In the genomic region with DNA sequence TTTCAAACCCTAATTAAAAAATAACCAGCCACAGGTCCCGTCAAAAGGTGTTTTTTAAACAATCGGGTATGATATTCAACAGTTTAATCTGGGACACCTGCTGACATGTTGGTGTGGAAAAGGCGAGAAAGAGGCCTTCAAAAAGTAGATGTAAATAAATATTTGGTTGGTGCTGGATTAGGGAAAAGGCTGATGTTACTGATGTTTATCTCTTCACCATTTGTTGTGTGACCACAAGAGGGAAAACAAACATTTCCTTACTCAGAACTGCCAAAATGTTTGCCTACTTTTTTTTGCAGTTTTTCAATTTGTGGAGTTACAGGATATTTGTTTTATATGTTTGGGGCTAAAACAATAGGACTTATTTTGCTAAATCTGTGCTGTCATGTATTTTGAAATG, we compare ENCODE assay signal across 9 cellular contexts. TPM values are rescaled to one million over a fixed set of nuclear protein-coding genes. Genes with fewer than 3 reads are reported as not detected.
DNase-seq lines count a peak whose midpoint lies in the region; ATAC-seq, FAIRE-seq and TF ChIP-seq lines count a peak whose summit lies in the region.
"Had no signal": no experiment of that assay in that cellular context is flagged by ENCODE, and none has a peak within 500 bp of the region (broad histone marks: within the 10 kb centered on the region; RNA-seq: fewer than 3 reads in every experiment).

No MANE protein-coding gene starts in this region.

- TF ChIP-seq POLR2A in H1 (IDR thresholded peaks at IDR 0.05; ENCODE audit: control extremely low read depth in 1 of 2, low read depth in 2 of 2, low read length in 2 of 2): no peak

- no peak overlapping the region for H3K18ac ChIP-seq in H1 (ENCODE audit: extremely low read depth, low read length)

- peaks cover 5 to 16% (median 9%) of the 10 kb centered on the region in 4 donors for H3K4me1 Mint-ChIP-seq in naive thymus-derived CD8-positive, alpha-beta T cell

- peak overlapping the region; percentile 65 to 70 for H3K4me2 ChIP-seq in H1 (ENCODE audit: insufficient read depth in 1 of 2, low read depth in 2 of 2, low read length in 2 of 2)

- no peak overlapping the region for H2AK5ac ChIP-seq in H1 (ENCODE audit: low read depth, low read length)

- no peak overlapping the region for H3K56ac ChIP-seq in H1 (replicated peaks; ENCODE audit: insufficient read length, low read depth, low read length)

- H3K79me1 ChIP-seq in H1 (ENCODE audit: low read depth, low read length): no peaks in the 10 kb centered on the region; the same call in 1 of the 2 replicates

- H3K27me3 ChIP-seq in ACC112 (ENCODE audit: insufficient read depth, low read length): no peaks in the 10 kb centered on the region
- no peaks in the 10 kb centered on the region for H3K27me3 ChIP-seq in H1 (replicated peaks in 1 of 4; ENCODE audit: control insufficient read depth in 3 of 4, extremely low read depth in 1 of 4, insufficient read depth in 3 of 4, low read length in 3 of 4)

- H3K4me3 ChIP-seq in ACC112 (ENCODE audit: low read depth, low read length): peak overlapping the region; percentile 93
- H3K4me3 ChIP-seq in H1 (ENCODE audit: extremely low read depth in 1 of 4, insufficient read depth in 2 of 4, low read depth in 3 of 4, low read length in 4 of 4): peak overlapping the region; percentile 72 to 99 (median 84)

- H3K36me3 ChIP-seq in ACC112 (ENCODE audit: insufficient read depth, low read length) (no peaks in the 10 kb centered on the region), H1 (ENCODE audit: control insufficient read depth in 2 of 4, insufficient read depth in 4 of 4, low read length in 3 of 4) (no peaks in the 10 kb centered on the region)

- ATAC-seq in naive thymus-derived CD8-positive, alpha-beta T cell: no peak
- ATAC-seq in GM18867 (IDR thresholded peaks at IDR 0.05; ENCODE audit: unreplicated experiment) (no peak), GM19324 (IDR thresholded peaks at IDR 0.05; ENCODE audit: low FRiP score, unreplicated experiment) (no peak)

- no peak for FAIRE-seq in H1 (lab: Jason Lieb, UNC)

- H2BK15ac ChIP-seq in H1 (ENCODE audit: low read length): no peak overlapping the region

- H3K23me2 ChIP-seq in H1 (ENCODE audit: low read depth, low read length): peaks cover 7% of the 10 kb centered on the region

- H4K5ac ChIP-seq in H1 (ENCODE audit: insufficient read length, low read depth, low read length): no peak overlapping the region

- no peak overlapping the region for H4K8ac ChIP-seq in H1 (ENCODE audit: extremely low read depth, insufficient read depth, low read length)

- 1% methylated on average over 3 of the region's 3 CpGs; no CpG with 5 or more reads in 1 of the 2 experiments for WGBS in H1 (ENCODE audit: extremely low coverage in 1 of 2, insufficient coverage in 1 of 2, insufficient read length in 1 of 2, insufficient replicate concordance in 2 of 2, low coverage in 1 of 2, low lambda C conversion rate in 2 of 2, missing lambda C conversion rate in 1 of 2), 2 experiments

- no peaks in the 10 kb centered on the region for H3K36me3 Mint-ChIP-seq in naive thymus-derived CD8-positive, alpha-beta T cell

- no peak overlapping the region for H4K91ac ChIP-seq in H1 (replicated peaks; ENCODE audit: insufficient read length, low read length)

- H3K4me1 ChIP-seq in ACC112 (ENCODE audit: control insufficient read depth, insufficient read depth, low read length, unreplicated experiment): peaks cover 31% of the 10 kb centered on the region
- peaks cover 9 to 30% (median 19%) of the 10 kb centered on the region in 4 experiments for H3K4me1 ChIP-seq in H1 (replicated peaks in 1 of 4; ENCODE audit: control insufficient read depth in 3 of 4, insufficient read depth in 4 of 4, low read length in 3 of 4)

- no peak overlapping the region for H3K14ac ChIP-seq in H1 (ENCODE audit: insufficient read length)

- no peak overlapping the region for H2BK20ac ChIP-seq in H1 (ENCODE audit: low read length)

- H3K4me3 Mint-ChIP-seq in naive thymus-derived CD8-positive, alpha-beta T cell: peak overlapping the region in 7 of 10 donors; percentile 1 to 47 (median 22)

- no peak overlapping the region for H2BK5ac ChIP-seq in H1 (ENCODE audit: low read depth, low read length)

- POLR2A ChIA-PET in H1 (lab: Charles Lee; ENCODE audit: partially characterized antibody): interaction anchor here (0.6 to 1.7 kb wide), 4 partner anchors 24 to 138 kb away, joined by 3 to 6 read pairs (median 4); no protein-coding TSS in a partner anchor
- POLR2A ChIA-PET in naive thymus-derived CD8-positive, alpha-beta T cell (lab: Charles Lee): no interaction called here

- H3K9ac ChIP-seq in H1 (replicated peaks in 1 of 4; ENCODE audit: extremely low read depth in 1 of 4, low read depth in 3 of 4, low read length in 3 of 4): peak overlapping the region in 3 of 4 experiments; percentile 26 to 95 (median 93); a peak in 5 of 7 replicates

- H4K20me1 ChIP-seq in H1 (replicated peaks in 1 of 2; ENCODE audit: control insufficient read depth in 1 of 2, insufficient read depth in 2 of 2, low read length in 2 of 2): no peaks in the 10 kb centered on the region

- peaks cover 27 to 70% (median 56%) of the 10 kb centered on the region in 5 donors for H3K27me3 Mint-ChIP-seq in naive thymus-derived CD8-positive, alpha-beta T cell

- TF ChIP-seq CTCF in H1 (IDR thresholded peaks at IDR 0.05; ENCODE audit: control extremely low read depth in 1 of 3, insufficient read depth in 1 of 3, low read depth in 1 of 3, low read length in 3 of 3): no peak

- H3K9me3 Mint-ChIP-seq in naive thymus-derived CD8-positive, alpha-beta T cell: peaks cover 0 to 3% (median 0%) of the 10 kb centered on the region in 9 donors

- no peak overlapping the region for H2BK120ac ChIP-seq in H1 (replicated peaks; ENCODE audit: low read depth, low read length)

- H3K9me3 ChIP-seq in H1 (ENCODE audit: insufficient read depth in 2 of 2, low read depth in 1 of 2, low read length in 1 of 2): no peaks in the 10 kb centered on the region

- H3K79me2 ChIP-seq in ACC112 (ENCODE audit: control insufficient read depth, insufficient read depth, low read length, unreplicated experiment) (peaks cover 42% of the 10 kb centered on the region), H1 (ENCODE audit: control insufficient read depth in 1 of 2, insufficient read depth in 2 of 2, low read length in 2 of 2) (peaks cover 0 to 38% of the 10 kb centered on the region in 2 experiments; a peak in 2 of 4 replicates)

- CTCF ChIA-PET in H1 (lab: Charles Lee; ENCODE audit: partially characterized antibody): interaction anchor here (0.7 kb wide), 1 partner anchor 36 kb away, joined by 3 read pairs; no protein-coding TSS in a partner anchor

- peak; percentile 49 for DNase-seq in M059J (ENCODE audit: low read depth)
- no peak for DNase-seq in H1 (ENCODE audit: low read depth in 1 of 2, low spot score in 2 of 2)
- DNase-seq in naive thymus-derived CD8-positive, alpha-beta T cell: no peak
- no peak for DNase-seq in Kasumi-1 (lab: John Stamatoyannopoulos, UW)
- no peak for DNase-seq in SW480 (ENCODE audit: low spot score)
- DNase-seq: KG1 had no signal

- no peak overlapping the region for H3K27ac Mint-ChIP-seq in naive thymus-derived CD8-positive, alpha-beta T cell

- no peak for TF ChIP-seq RAD21 in H1 (IDR thresholded peaks at IDR 0.05 in 1 of 2, conservative IDR thresholded peaks at IDR 0.05 in 1 of 2; ENCODE audit: low read depth in 2 of 2, low read length in 2 of 2)

- no peak for TF ChIP-seq EP300 in H1 (IDR thresholded peaks at IDR 0.05; ENCODE audit: borderline replicate concordance in 1 of 2, low read depth in 2 of 2, low read length in 2 of 2)

- H2AFZ ChIP-seq in ACC112 (ENCODE audit: low read length, unreplicated experiment) (peak overlapping the region; percentile 26), H1 (ENCODE audit: low read length) (no peak overlapping the region)

- H3K23ac ChIP-seq in H1 (ENCODE audit: insufficient read length): no peak overlapping the region

- H3K4ac ChIP-seq in H1 (replicated peaks; ENCODE audit: insufficient read length, low read depth, low read length): no peak overlapping the region

- no peak overlapping the region for H2BK12ac ChIP-seq in H1 (ENCODE audit: low read depth, low read length)

- H3K27ac ChIP-seq in ACC112 (ENCODE audit: low read depth, low read length) (peak overlapping the region; percentile 13), H1 (ENCODE audit: low read depth, low read length) (0 out of 2 replicates have a peak overlapping the region, but pooled peaks have one; percentile 94)

TF ChIP-seq in H1, 55 proteins besides CTCF, POLR2A, EP300 and RAD21 (continues in another document):
- TF ChIP-seq PHF8 (conservative IDR thresholded peaks at IDR 0.05; ENCODE audit: low read depth, low read length) (no peak; the same call in 1 of the 2 replicates), SIN3A (conservative IDR thresholded peaks at IDR 0.05 in 1 of 2, IDR thresholded peaks at IDR 0.05 in 1 of 2; ENCODE audit: low read depth in 1 of 2, low read length in 2 of 2) (no peak), NRF1 (IDR thresholded peaks at IDR 0.05; ENCODE audit: low read depth, low read length) (no peak), SP4 (IDR thresholded peaks at IDR 0.05; ENCODE audit: low read length) (no peak)
- TF ChIP-seq, protein P1, sequence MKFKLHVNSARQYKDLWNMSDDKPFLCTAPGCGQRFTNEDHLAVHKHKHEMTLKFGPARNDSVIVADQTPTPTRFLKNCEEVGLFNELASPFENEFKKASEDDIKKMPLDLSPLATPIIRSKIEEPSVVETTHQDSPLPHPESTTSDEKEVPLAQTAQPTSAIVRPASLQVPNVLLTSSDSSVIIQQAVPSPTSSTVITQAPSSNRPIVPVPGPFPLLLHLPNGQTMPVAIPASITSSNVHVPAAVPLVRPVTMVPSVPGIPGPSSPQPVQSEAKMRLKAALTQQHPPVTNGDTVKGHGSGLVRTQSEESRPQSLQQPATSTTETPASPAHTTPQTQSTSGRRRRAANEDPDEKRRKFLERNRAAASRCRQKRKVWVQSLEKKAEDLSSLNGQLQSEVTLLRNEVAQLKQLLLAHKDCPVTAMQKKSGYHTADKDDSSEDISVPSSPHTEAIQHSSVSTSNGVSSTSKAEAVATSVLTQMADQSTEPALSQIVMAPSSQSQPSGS (IDR thresholded peaks at IDR 0.05; ENCODE audit: low read length): peak; percentile 67; the same call in 1 of the 2 replicates

RNA-seq across cellular contexts. Expression of a gene that starts 0.7 kb away (rescaled TPM):
- 4.9 and 11.5 TPM in 2 replicates for total RNA-seq in M059J (2014; rRNA removed; shearing (Covaris generic))
- total RNA-seq in H1 (2021; fragmentation: NEBNext Ultra II Directional; extraction: Animal tissue kit (Norgen Biotek cat#: 25700)): 18.0 and 20.2 TPM in 2 replicates
- polyA plus RNA-seq in H1 (2011; rRNA removed): 6.0 and 6.9 TPM in 2 replicates
- 8.0 TPM for polyA plus RNA-seq in H1 (2011; cell fraction: cytosol; rRNA removed)
- 11.8 TPM for polyA plus RNA-seq in H1 (2011; cell fraction: nucleus; rRNA removed)
- 8.9 to 9.5 TPM (median 9.4 TPM) in 4 replicates for polyA plus RNA-seq in H1 (2012, experiment 1 of 2)
- polyA plus RNA-seq in H1 (2012, experiment 2 of 2): 1.0 TPM
- polyA plus RNA-seq in H1 (2013, experiment 1 of 2): 7.6 TPM
- polyA plus RNA-seq in H1 (2013, experiment 2 of 2): 6.6 TPM
- 14.6 and 19.3 TPM in 2 replicates for polyA minus RNA-seq in H1 (2011; rRNA and poly(A)+ RNA removed)
- 16.5 TPM for polyA minus RNA-seq in H1 (2011; cell fraction: cytosol; rRNA and poly(A)+ RNA removed)
- 37.0 TPM for polyA minus RNA-seq in H1 (2011; cell fraction: nucleus; rRNA and poly(A)+ RNA removed)
- total RNA-seq in naive thymus-derived CD8-positive, alpha-beta T cell: not detected
- polyA plus RNA-seq in naive thymus-derived CD8-positive, alpha-beta T cell: not detected
